1 cellular context compared by ENCODE assay signal in the genomic region with DNA sequence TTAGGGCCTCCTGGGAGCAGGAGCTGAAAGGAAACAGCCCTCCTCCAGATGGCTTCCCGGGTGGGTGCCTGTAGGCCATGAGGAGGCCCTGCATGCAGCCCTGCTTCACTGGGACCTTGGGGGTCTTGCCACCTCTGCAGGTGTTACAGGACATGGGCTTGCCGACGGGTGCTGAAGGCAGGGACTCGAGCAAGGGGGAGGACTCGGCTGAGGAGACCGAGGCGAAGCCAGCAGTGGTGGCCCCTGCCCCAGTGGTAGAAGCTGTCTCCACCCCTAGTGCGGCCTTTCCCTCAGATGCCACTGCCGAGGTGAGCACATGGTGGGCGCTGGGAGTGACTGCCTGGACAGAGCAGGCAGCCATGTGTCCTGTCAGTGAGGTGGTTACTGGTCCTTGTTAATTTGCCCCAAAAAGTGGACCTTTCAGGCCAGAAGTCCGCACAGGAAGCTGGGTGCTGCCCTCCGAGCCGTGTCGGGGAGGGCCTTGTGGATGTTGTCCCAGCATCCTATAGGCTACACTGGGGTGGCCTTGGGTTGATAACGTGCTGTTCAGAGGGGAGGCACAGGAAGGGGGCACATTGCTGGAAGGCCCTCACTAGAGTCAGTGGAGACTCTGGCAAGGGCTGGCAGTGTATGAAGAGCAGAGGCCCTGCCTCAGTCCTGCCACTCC.
TF ChIP-seq lines count a peak whose summit lies in the region.

No MANE protein-coding gene starts in this region.

TF ChIP-seq in IMR-90, 13 proteins besides CTCF, POLR2A, EP300 and RAD21:
- TF ChIP-seq RFX5 (IDR thresholded peaks at IDR 0.05; ENCODE audit: low read depth, low read length) (no peak), BHLHE40 (IDR thresholded peaks at IDR 0.05; ENCODE audit: low read depth, low read length) (no peak), CHD1 (IDR thresholded peaks at IDR 0.05; ENCODE audit: low read depth, low read length) (no peak), MAFK (IDR thresholded peaks at IDR 0.05; ENCODE audit: low read depth, low read length) (no peak), MAZ (IDR thresholded peaks at IDR 0.05; ENCODE audit: borderline replicate concordance, low read depth, low read length) (no peak), NFE2L2 (IDR thresholded peaks at IDR 0.05; ENCODE audit: low read depth, low read length) (no peak), SMC3 (IDR thresholded peaks at IDR 0.05; ENCODE audit: low read depth, low read length) (no peak), CEBPB (IDR thresholded peaks at IDR 0.05; ENCODE audit: low read depth, low read length) (no peak)
- TF ChIP-seq, protein P1, sequence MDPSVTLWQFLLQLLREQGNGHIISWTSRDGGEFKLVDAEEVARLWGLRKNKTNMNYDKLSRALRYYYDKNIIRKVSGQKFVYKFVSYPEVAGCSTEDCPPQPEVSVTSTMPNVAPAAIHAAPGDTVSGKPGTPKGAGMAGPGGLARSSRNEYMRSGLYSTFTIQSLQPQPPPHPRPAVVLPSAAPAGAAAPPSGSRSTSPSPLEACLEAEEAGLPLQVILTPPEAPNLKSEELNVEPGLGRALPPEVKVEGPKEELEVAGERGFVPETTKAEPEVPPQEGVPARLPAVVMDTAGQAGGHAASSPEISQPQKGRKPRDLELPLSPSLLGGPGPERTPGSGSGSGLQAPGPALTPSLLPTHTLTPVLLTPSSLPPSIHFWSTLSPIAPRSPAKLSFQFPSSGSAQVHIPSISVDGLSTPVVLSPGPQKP (IDR thresholded peaks at IDR 0.05; ENCODE audit: borderline replicate concordance, low read depth, low read length) = no peak
